Comparison of ENCODE assay signal across 1 cellular context in the genomic region with DNA sequence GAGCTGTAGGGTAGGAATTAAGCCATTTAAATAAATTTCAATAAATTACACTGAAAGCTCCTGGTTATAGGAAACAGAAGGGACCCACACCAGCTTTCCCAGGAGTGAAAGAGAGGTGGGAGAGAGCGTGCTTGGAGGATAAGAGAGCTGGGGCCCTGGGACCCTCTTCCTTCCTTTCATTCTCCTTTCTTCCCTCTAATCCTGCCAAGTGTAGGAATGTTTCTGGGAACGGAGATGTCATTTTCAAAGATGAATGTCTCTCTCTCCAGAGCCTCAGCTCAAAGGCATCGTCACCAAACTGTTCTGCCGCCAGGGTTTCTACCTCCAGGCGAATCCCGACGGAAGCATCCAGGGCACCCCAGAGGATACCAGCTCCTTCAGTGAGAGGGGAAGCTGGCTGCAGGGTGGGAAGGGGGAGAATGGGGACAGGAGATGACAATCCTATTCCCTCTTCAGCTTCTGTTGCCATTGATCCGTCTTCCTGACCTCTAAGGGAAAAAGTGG.
TF ChIP-seq lines count a peak whose summit lies in the region.

No MANE protein-coding gene starts in this region.

TF ChIP-seq in GM12878, 131 proteins besides CTCF, POLR2A, EP300 and RAD21:
- TF ChIP-seq, protein P1, sequence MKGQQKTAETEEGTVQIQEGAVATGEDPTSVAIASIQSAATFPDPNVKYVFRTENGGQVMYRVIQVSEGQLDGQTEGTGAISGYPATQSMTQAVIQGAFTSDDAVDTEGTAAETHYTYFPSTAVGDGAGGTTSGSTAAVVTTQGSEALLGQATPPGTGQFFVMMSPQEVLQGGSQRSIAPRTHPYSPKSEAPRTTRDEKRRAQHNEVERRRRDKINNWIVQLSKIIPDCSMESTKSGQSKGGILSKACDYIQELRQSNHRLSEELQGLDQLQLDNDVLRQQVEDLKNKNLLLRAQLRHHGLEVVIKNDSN (IDR thresholded peaks at IDR 0.05; ENCODE audit: borderline replicate concordance, extremely low read length, insufficient read depth, low read depth, low read length), result no peak
- TF ChIP-seq ZBTB11 (CRISPR knock-in tag; IDR thresholded peaks at IDR 0.05) (no peak), CBFB (IDR thresholded peaks at IDR 0.05; ENCODE audit: low read depth) (no peak), KLF5 (IDR thresholded peaks at IDR 0.05; ENCODE audit: partially characterized antibody) (no peak), ZSCAN29 (IDR thresholded peaks at IDR 0.05) (no peak), MTA2 (IDR thresholded peaks at IDR 0.05; ENCODE audit: low read depth) (no peak), SUPT20H (IDR thresholded peaks at IDR 0.05; ENCODE audit: borderline replicate concordance, control insufficient read depth, low read depth, low read length) (no peak), SP1 (IDR thresholded peaks at IDR 0.05; ENCODE audit: low read depth, low read length) (no peak), ZBTB33 (IDR thresholded peaks at IDR 0.05) (no peak)
